8 cellular contexts compared by ENCODE assay signal in genomic region chr5:178114325-178115135, GRCh38. TPM values are rescaled to one million over a fixed set of nuclear protein-coding genes. Genes with fewer than 3 reads are reported as not detected.
DNase-seq lines count a peak whose midpoint lies in the region; TF ChIP-seq lines count a peak whose summit lies in the region.

No MANE protein-coding gene starts in this region.

- CTCF ChIA-PET in HEK293 (lab: Yijun Ruan, JAX) = interaction anchor here (0.5 to 1.0 kb wide), 2 partner anchors 12 to 37 kb away, joined by 3 read pairs; no protein-coding TSS in a partner anchor

- TF ChIP-seq CTCF in HEK293 (tag by site-specific recombination; IDR thresholded peaks at IDR 0.05) = no peak

- no peak overlapping the region for H3K27ac ChIP-seq in HEK293 (ENCODE audit: extremely low read depth, low read depth, low read length)

- H3K36me3 ChIP-seq in HEK293 (ENCODE audit: control insufficient read depth in 2 of 2, insufficient read depth in 1 of 2, low read length in 2 of 2) (no peaks in the 10 kb centered on the region), mucosa of stomach (ENCODE audit: control insufficient read depth, insufficient read depth, low read length) (no peaks in the 10 kb centered on the region)

- no peak overlapping the region for H3K9ac ChIP-seq in mucosa of stomach (ENCODE audit: low read length)

- H3K4me3 ChIP-seq in HEK293 (ENCODE audit: low read depth, low read length) = peak overlapping the region; percentile 49
- H3K4me3 ChIP-seq in mucosa of stomach (ENCODE audit: low read length) = peak overlapping the region; percentile 6

- no peaks in the 10 kb centered on the region for H3K4me1 ChIP-seq in HEK293 (ENCODE audit: control insufficient read depth, insufficient read depth, low read length)
- H3K4me1 ChIP-seq in mucosa of stomach (ENCODE audit: control insufficient read depth, insufficient read depth, low read length) = peaks cover 24% of the 10 kb centered on the region

- H3K9me3 ChIP-seq in HEK293 (ENCODE audit: control insufficient read depth, insufficient read depth, low read depth, low read length) (no peaks in the 10 kb centered on the region), mucosa of stomach (ENCODE audit: control insufficient read depth, low read length) (no peaks in the 10 kb centered on the region)

- POLR2A ChIA-PET in HEK293 (lab: Yijun Ruan, JAX) = interaction anchor here (0.6 to 0.8 kb wide), 2 partner anchors 10 to 15 kb away, joined by 3 read pairs; no protein-coding TSS in a partner anchor

- H3K27me3 ChIP-seq in mucosa of stomach (ENCODE audit: control insufficient read depth, insufficient read depth, low read length) = peaks cover 31% of the 10 kb centered on the region

- DNase-seq in T-helper 9 cell (peak; percentile 44), dermis blood vessel endothelial cell (peak; percentile 41), DMS114 treated with DMSO at 0.1 percent for 48 hours (lab: John Stamatoyannopoulos, UW; ENCODE audit: unreplicated experiment) (no peak), HPDE6-E6E7 (ENCODE audit: extremely low spot score) (no peak), NCI-H1105 (lab: John Stamatoyannopoulos, UW) (no peak), middle frontal gyrus (ENCODE audit: extremely low spot score, low spot score) (no peak)

TF ChIP-seq in HEK293, 187 proteins besides CTCF, POLR2A, EP300 and RAD21:
- TF ChIP-seq OSR2 (tag by site-specific recombination; IDR thresholded peaks at IDR 0.05) = no peak
- TF ChIP-seq ZNF169 (tag by site-specific recombination; IDR thresholded peaks at IDR 0.05) = no peak
- TF ChIP-seq ZFHX2 (tag by site-specific recombination; conservative IDR thresholded peaks at IDR 0.05) = 0 out of 2 replicates have a peak, but pooled peaks have one; percentile 21
- TF ChIP-seq ZNF610 (tag by site-specific recombination; IDR thresholded peaks at IDR 0.05; ENCODE audit: borderline replicate concordance) = no peak
- 0 out of 2 replicates have a peak, but pooled peaks have one; percentile 11 for TF ChIP-seq KLF10 (tag by site-specific recombination; IDR thresholded peaks at IDR 0.05)
- no peak for TF ChIP-seq ZXDB (tag by site-specific recombination; IDR thresholded peaks at IDR 0.05)
- TF ChIP-seq ZNF624 (tag by site-specific recombination; IDR thresholded peaks at IDR 0.05) = no peak
- TF ChIP-seq FEZF1 (tag by site-specific recombination; IDR thresholded peaks at IDR 0.05) = no peak
- no peak for TF ChIP-seq ZNF658 (tag by site-specific recombination; IDR thresholded peaks at IDR 0.05)
- no peak for TF ChIP-seq ZNF529 (tag by site-specific recombination; IDR thresholded peaks at IDR 0.05; ENCODE audit: insufficient replicate concordance)
- TF ChIP-seq ZNF645 (tag by site-specific recombination; IDR thresholded peaks at IDR 0.05) = no peak
- TF ChIP-seq GLIS1 (tag by site-specific recombination; IDR thresholded peaks at IDR 0.05) = peak; percentile 39; the same call in 1 of the 2 replicates
- no peak for TF ChIP-seq ZNF629 (tag by site-specific recombination; IDR thresholded peaks at IDR 0.05)
- TF ChIP-seq ZIC2 (tag by site-specific recombination; IDR thresholded peaks at IDR 0.05) = peak; percentile 65
- no peak for TF ChIP-seq KLF17 (tag by site-specific recombination; IDR thresholded peaks at IDR 0.05)
- peak; percentile 25; the same call in 1 of the 2 replicates for TF ChIP-seq ZBTB20 (tag by site-specific recombination; IDR thresholded peaks at IDR 0.05)
- no peak for TF ChIP-seq ZNF112 (tag by site-specific recombination; IDR thresholded peaks at IDR 0.05)

RNA-seq across cellular contexts. Expression of gene N4BP3, which starts 1.2 kb away (rescaled TPM):
- total RNA-seq in dermis blood vessel endothelial cell = 43.9 and 49.4 TPM in 2 replicates

RNA-seq across cellular contexts. Expression of gene RMND5B, which starts 16.3 kb away (rescaled TPM):
- total RNA-seq in dermis blood vessel endothelial cell = 42.7 and 51.3 TPM in 2 replicates

RNA-seq across cellular contexts. Expression of gene NHP2, which starts 39.2 kb away (rescaled TPM):
- total RNA-seq in dermis blood vessel endothelial cell = 148 and 175 TPM in 2 replicates

Comparison
In these comparisons a context has a peak if more than half of its experiments do, and no peak if none do; other contexts are left out.
1. DNase-seq: peak in T-helper 9 cell (single experiment) and dermis blood vessel endothelial cell (single experiment); none in DMS114 treated with DMSO at 0.1 percent for 48 hours (single experiment), HPDE6-E6E7 (single experiment), NCI-H1105 (single experiment) and middle frontal gyrus (single experiment).